ENCODE assay signal across 11 cellular contexts in genomic region chr2:62578837-62579640, GRCh38.
A peak's percentile ranks its signal among the peaks of the same experiment; 100 is the strongest.
DNase-seq lines count a peak whose midpoint lies in the region; ATAC-seq and TF ChIP-seq lines count a peak whose summit lies in the region.
"Had no signal": no experiment of that assay in that cellular context is flagged by ENCODE, and none has a peak within 500 bp of the region (broad histone marks: within the 10 kb centered on the region; RNA-seq: fewer than 3 reads in every experiment).

No MANE protein-coding gene starts in this region.

- H3K36me3 ChIP-seq in HCT116 (ENCODE audit: control insufficient read depth in 1 of 2, insufficient read depth in 2 of 2, low read length in 2 of 2) (peaks cover 0 to 31% of the 10 kb centered on the region in 2 experiments; a peak in 1 of 4 replicates), adipocyte (ENCODE audit: control insufficient read depth, insufficient read depth, low read length, severe bottlenecking) (no peaks in the 10 kb centered on the region), thoracic aorta (no peaks in the 10 kb centered on the region)

- H3K27me3 ChIP-seq in HCT116 (ENCODE audit: insufficient read depth, low read length) (no peaks in the 10 kb centered on the region), adipocyte (replicated peaks; ENCODE audit: control insufficient read depth, insufficient read depth, low read length) (no peaks in the 10 kb centered on the region), foreskin keratinocyte (no peaks in the 10 kb centered on the region), thoracic aorta (replicated peaks; ENCODE audit: insufficient read depth) (no peaks in the 10 kb centered on the region)

- peak overlapping the region; percentile 98 for H3K27ac ChIP-seq in HCT116 (ENCODE audit: low read depth, low read length)
- H3K27ac ChIP-seq in foreskin keratinocyte, result peak overlapping the region; percentile 91
- no peak overlapping the region for H3K27ac ChIP-seq in thoracic aorta
- H3K27ac ChIP-seq: VCaP had no signal

- H3K4me1 ChIP-seq in HCT116 (ENCODE audit: control insufficient read depth in 1 of 2, insufficient read depth in 2 of 2, low read length in 2 of 2) (peaks cover 44 to 50% of the 10 kb centered on the region in 2 experiments), adipocyte (ENCODE audit: control insufficient read depth, insufficient read depth, low read length) (peaks cover 44% of the 10 kb centered on the region), foreskin keratinocyte (peaks cover 29% of the 10 kb centered on the region), thoracic aorta (ENCODE audit: control insufficient read depth in 1 of 2, low read depth in 2 of 2) (no peaks in the 10 kb centered on the region)

- no peak for TF ChIP-seq POLR2A in HCT116 (IDR thresholded peaks at IDR 0.05; ENCODE audit: borderline replicate concordance, extremely low read depth, insufficient read depth, insufficient read length)

- TF ChIP-seq CTCF in HCT116 (IDR thresholded peaks at IDR 0.05 in 2 of 3, conservative IDR thresholded peaks at IDR 0.05 in 1 of 3; ENCODE audit: borderline replicate concordance in 1 of 3, insufficient read depth in 1 of 3, low read depth in 2 of 3, low read length in 2 of 3) (no peak), foreskin keratinocyte (conservative IDR thresholded peaks at IDR 0.05) (no peak), thoracic aorta (IDR thresholded peaks at IDR 0.05) (no peak)

- H3K9ac ChIP-seq in HCT116 (ENCODE audit: low read length), result peak overlapping the region; percentile 65
- peak overlapping the region; percentile 62 for H3K9ac ChIP-seq in adipocyte (ENCODE audit: low read length)

- DNase-seq in HCT116 (ENCODE audit: low read depth, low spot score) (peak; percentile 77), adipocyte (ENCODE audit: low read depth) (peak; percentile 79), foreskin keratinocyte (peak; percentile 95 to 96), thoracic aorta (ENCODE audit: low spot score) (no peak), hippocampal formation (lab: John Stamatoyannopoulos, UW) (no peak), DMS79 (lab: John Stamatoyannopoulos, UW) (no peak)
- DNase-seq: activated naive CD4-positive, alpha-beta T cell treated with anti-CD3 and anti-CD28 coated beads for 36 hours; stimulated activated CD4-positive, alpha-beta T cell treated with anti-CD3 and anti-CD28 coated beads, Interleukin-4, amount 100 ng/mL, for 1 hour had no signal

- POLR2A ChIA-PET in HCT116 (lab: Charles Lee), result interaction anchor here (0.8 to 2.6 kb wide), 14 partner anchors 9 to 815 kb away, joined by 3 to 22 read pairs (median 5); partner anchors contain the start of gene EHBP1

- CTCF ChIA-PET in HCT116 (lab: Charles Lee), result no interaction called here

- no TSS peak for BruUV-seq in HCT116 (replicated peaks; lab: Mats Ljungman, UMichigan)

- H3K9me2 ChIP-seq in HCT116 (ENCODE audit: insufficient read depth), result no peaks in the 10 kb centered on the region

- no peak overlapping the region for H2AFZ ChIP-seq in HCT116 (ENCODE audit: low read depth, low read length, poor library complexity, severe bottlenecking)

- intact Hi-C loops in HCT116 (cut with micrococcal nuclease), result loop anchor here (2.0 kb wide), 3 partner anchors 122 to 196 kb away; partner anchors contain the start of gene EHBP1

- H3K9me3 ChIP-seq in HCT116 (ENCODE audit: control insufficient read depth in 1 of 2, insufficient read depth in 1 of 2, low read depth in 1 of 2, low read length in 2 of 2) (no peaks in the 10 kb centered on the region), adipocyte (ENCODE audit: control insufficient read depth, low read length) (no peaks in the 10 kb centered on the region), thoracic aorta (no peaks in the 10 kb centered on the region)

- peak overlapping the region; percentile 69 for H3K4me2 ChIP-seq in HCT116 (ENCODE audit: low read length)

- no peaks in the 10 kb centered on the region for H4K20me1 ChIP-seq in HCT116 (ENCODE audit: insufficient read depth)

- H3K4me3 ChIP-seq in HCT116 (replicated peaks in 1 of 2; ENCODE audit: low read depth in 1 of 2, low read length in 2 of 2) (peak overlapping the region in 1 of 2 experiments; percentile 28; a peak in 2 of 4 replicates), adipocyte (ENCODE audit: low read length) (peak overlapping the region; percentile 46), thoracic aorta (no peak overlapping the region)

- ATAC-seq in HCT116 (peak; percentile 53), foreskin keratinocyte (peak; percentile 67), thoracic aorta (ENCODE audit: insufficient number of reproducible peaks, low FRiP score, low read depth) (peak; percentile 50), HG03520 (IDR thresholded peaks at IDR 0.05; ENCODE audit: unreplicated experiment) (no peak), HG02798 (IDR thresholded peaks at IDR 0.05; ENCODE audit: poor library complexity, unreplicated experiment) (no peak)

- RAD21 ChIA-PET in HCT116 (lab: Charles Lee; ENCODE audit: low non-redundant PET in 1 of 2, low total read pairs in 2 of 2, uncharacterized antibody in 2 of 2, unreplicated experiment in 2 of 2), result interaction anchor here (0.7 to 1.8 kb wide), 3 partner anchors 16 to 122 kb away, joined by 3 to 9 read pairs (median 3); no protein-coding TSS in a partner anchor

- peak; percentile 47 for TF ChIP-seq RAD21 in HCT116 (IDR thresholded peaks at IDR 0.05; ENCODE audit: low read depth)

- no peaks in the 10 kb centered on the region for H3K79me2 ChIP-seq in HCT116 (ENCODE audit: insufficient read depth, low read length)

TF ChIP-seq in HCT116, 20 proteins besides CTCF, POLR2A, EP300 and RAD21 (continues in another document):
- peak; percentile 37 for TF ChIP-seq ZBTB33 (IDR thresholded peaks at IDR 0.05; ENCODE audit: extremely low read depth, insufficient replicate concordance, low read length)
- TF ChIP-seq REST (IDR thresholded peaks at IDR 0.05; ENCODE audit: low read depth), result no peak
- TF ChIP-seq CEBPB (IDR thresholded peaks at IDR 0.05; ENCODE audit: low read depth), result peak; percentile 97
- peak; percentile 85 for TF ChIP-seq FOSL1 (IDR thresholded peaks at IDR 0.05; ENCODE audit: low read depth)
- TF ChIP-seq ZFX (IDR thresholded peaks at IDR 0.05), result no peak
- no peak for TF ChIP-seq YY1 (IDR thresholded peaks at IDR 0.05; ENCODE audit: extremely low read depth, insufficient replicate concordance, low read depth, low read length)
- peak; percentile 18 for TF ChIP-seq POLR2AphosphoS5 (IDR thresholded peaks at IDR 0.05; ENCODE audit: low read depth, low read length)
- TF ChIP-seq EZH2phosphoT487 (IDR thresholded peaks at IDR 0.05; ENCODE audit: borderline replicate concordance), result no peak
- TF ChIP-seq SIN3A (IDR thresholded peaks at IDR 0.05; ENCODE audit: low read depth), result peak; percentile 63; the same call in 1 of the 2 replicates
- no peak for TF ChIP-seq ZNF274 (IDR thresholded peaks at IDR 0.05; ENCODE audit: low read depth, low read length)
- TF ChIP-seq TCF7L2 (IDR thresholded peaks at IDR 0.05; ENCODE audit: borderline replicate concordance, extremely low read depth, insufficient read depth, insufficient read length), result peak; percentile 38
- TF ChIP-seq MAX (IDR thresholded peaks at IDR 0.05), result peak; percentile 76
- TF ChIP-seq SRF (IDR thresholded peaks at IDR 0.05; ENCODE audit: low read depth), result peak; percentile 58; the same call in 1 of the 2 replicates
- TF ChIP-seq SP1 (IDR thresholded peaks at IDR 0.05; ENCODE audit: low read depth), result peak; percentile 92

Comparison
In these comparisons a context has a peak if more than half of its experiments do, and no peak if none do; other contexts are left out.
1. ATAC-seq: peak in HCT116 (single experiment), foreskin keratinocyte (single experiment) and thoracic aorta (single experiment); none in HG03520 (single experiment) and HG02798 (single experiment).
2. DNase-seq: peak in HCT116 (single experiment), adipocyte (single experiment) and foreskin keratinocyte (2 of 2); none in thoracic aorta (single experiment), hippocampal formation (0 of 2) and DMS79 (single experiment).
3. H3K27ac ChIP-seq: peak in HCT116 (single experiment) and foreskin keratinocyte (single experiment); none in thoracic aorta (0 of 2).